ENCODE assay signal across 8 cellular contexts in genomic region chr13:106533101-106533939, GRCh38. TPM values are rescaled to one million over a fixed set of nuclear protein-coding genes. Genes with fewer than 3 reads are reported as not detected.
DNase-seq lines count a peak whose midpoint lies in the region; ATAC-seq and TF ChIP-seq lines count a peak whose summit lies in the region.

No MANE protein-coding gene starts in this region.

- H3K18ac ChIP-seq in H9 (ENCODE audit: insufficient read length, low read depth, low read length): no peak overlapping the region

- H3K9me3 ChIP-seq in CD4-positive, CD25-positive, alpha-beta regulatory T cell (ENCODE audit: control insufficient read depth in 2 of 2, low read length in 2 of 2): no peaks in the 10 kb centered on the region
- H3K9me3 ChIP-seq in H9 (ENCODE audit: control insufficient read depth, low read depth, low read length): no peaks in the 10 kb centered on the region

- peaks cover 4 to 25% (median 16%) of the 10 kb centered on the region in 4 donors for H3K4me1 Mint-ChIP-seq in CD4-positive, CD25-positive, alpha-beta regulatory T cell
- peaks cover 58 to 64% of the 10 kb centered on the region in 2 experiments for H3K4me1 Mint-ChIP-seq in H9

- WGBS in H9 (ENCODE audit: extremely low coverage, insufficient read length, low lambda C conversion rate): no CpG with 5 or more reads among the region's 44 CpGs

- H3K4me2 ChIP-seq in H9 (ENCODE audit: insufficient read depth, insufficient read length, low read length): peak overlapping the region; percentile 94

- H4K91ac ChIP-seq in H9 (ENCODE audit: insufficient read length, low read depth, low read length): no peak overlapping the region

- H3K4me3 Mint-ChIP-seq in CD4-positive, CD25-positive, alpha-beta regulatory T cell: peak overlapping the region; percentile 78 to 95 (median 80)
- H3K4me3 Mint-ChIP-seq in H9: peak overlapping the region; percentile 79 to 82

- no peaks in the 10 kb centered on the region for H3K36me3 ChIP-seq in CD4-positive, CD25-positive, alpha-beta regulatory T cell (ENCODE audit: control insufficient read depth, insufficient read depth, low read length)

- no peaks in the 10 kb centered on the region for H3K79me1 ChIP-seq in H9 (ENCODE audit: insufficient read depth, low read depth, low read length, poor library complexity, severe bottlenecking)

- H2BK5ac ChIP-seq in H9 (ENCODE audit: insufficient read length, low read length): no peak overlapping the region

- H3K27ac ChIP-seq in CD4-positive, CD25-positive, alpha-beta regulatory T cell (ENCODE audit: insufficient read depth, low read length, poor library complexity, severe bottlenecking): no peak overlapping the region
- H3K27ac ChIP-seq in H9 (ENCODE audit: insufficient read length, low read depth, low read length): no peak overlapping the region

- peak in 2 of 3 donors; percentile 16 to 23 for DNase-seq in CD4-positive, CD25-positive, alpha-beta regulatory T cell
- DNase-seq in H9 (peak; percentile 79), NOMO-1 (lab: John Stamatoyannopoulos, UW; ENCODE audit: unreplicated experiment in 2 of 2) (peak; percentile 44 to 72), amygdala (lab: John Stamatoyannopoulos, UW) (peak in 55 of 56 donors; percentile 18 to 87 (median 65)), cardiac septum (ENCODE audit: low spot score) (peak; percentile 89), occipital lobe (lab: John Stamatoyannopoulos, UW) (peak; percentile 73)

- no peaks in the 10 kb centered on the region for H4K20me1 ChIP-seq in H9 (ENCODE audit: control insufficient read depth, insufficient read depth, insufficient read length)

- H3K27me3 ChIP-seq in CD4-positive, CD25-positive, alpha-beta regulatory T cell (ENCODE audit: control insufficient read depth, insufficient read depth, low read length): peaks cover 36% of the 10 kb centered on the region
- peaks cover 5% of the 10 kb centered on the region; the same call in 1 of the 2 replicates for H3K27me3 ChIP-seq in H9 (ENCODE audit: insufficient read depth, low read length)

- peaks cover 19% of the 10 kb centered on the region for H3K23me2 ChIP-seq in H9 (ENCODE audit: insufficient read length, low read depth, low read length, poor library complexity, severe bottlenecking)

- H3K36me3 Mint-ChIP-seq in CD4-positive, CD25-positive, alpha-beta regulatory T cell: no peaks in the 10 kb centered on the region
- no peaks in the 10 kb centered on the region for H3K36me3 Mint-ChIP-seq in H9 (ENCODE audit: insufficient read depth in 1 of 3, low read depth in 3 of 3)

- intact Hi-C loops in cardiac septum (cut with DNase I): loop anchor here (5.0 to 10.0 kb wide), 3 partner anchors 171 to 1749 kb away; no protein-coding TSS in a partner anchor

- H2BK20ac ChIP-seq in H9 (ENCODE audit: low read depth, low read length, poor library complexity, severe bottlenecking): no peak overlapping the region

- H3K4ac ChIP-seq in H9 (ENCODE audit: low read depth, low read length): no peak overlapping the region

- no peak overlapping the region for H2AFZ ChIP-seq in H9 (ENCODE audit: low read length)

- no peak overlapping the region for H2BK15ac ChIP-seq in H9 (ENCODE audit: low read depth, low read length)

- no peak overlapping the region for H4K8ac ChIP-seq in H9 (replicated peaks; ENCODE audit: insufficient read length, low read depth, low read length)

- H3K79me2 ChIP-seq in H9 (ENCODE audit: insufficient read depth, low read length): peaks cover 3% of the 10 kb centered on the region; the same call in 1 of the 2 replicates

- H2BK120ac ChIP-seq in H9 (ENCODE audit: low read depth, low read length, poor library complexity, severe bottlenecking): no peak overlapping the region

- peak overlapping the region; percentile 57 for H3K4me3 ChIP-seq in CD4-positive, CD25-positive, alpha-beta regulatory T cell (ENCODE audit: low read depth, low read length)

- no peak overlapping the region for H3K23ac ChIP-seq in H9 (ENCODE audit: insufficient read length, low read depth, low read length)

- ATAC-seq in CD4-positive, CD25-positive, alpha-beta regulatory T cell (ENCODE audit: low read depth in 2 of 2): no peak
- no peak for ATAC-seq in GM21526 (IDR thresholded peaks at IDR 0.05; ENCODE audit: low FRiP score, unreplicated experiment)
- no peak for ATAC-seq in GM21390 (IDR thresholded peaks at IDR 0.05; ENCODE audit: unreplicated experiment)

- H3K4me1 ChIP-seq in CD4-positive, CD25-positive, alpha-beta regulatory T cell (ENCODE audit: control insufficient read depth, insufficient read depth, low read length, poor library complexity, severe bottlenecking): peaks cover 34% of the 10 kb centered on the region
- H3K4me1 ChIP-seq in H9 (ENCODE audit: insufficient read depth, low read length): peaks cover 19% of the 10 kb centered on the region; the same call in 1 of the 2 replicates

- no peak overlapping the region for H3K56ac ChIP-seq in H9 (ENCODE audit: insufficient read length, low read depth, low read length)

- peaks cover 0 to 1% (median 0%) of the 10 kb centered on the region in 7 donors for H3K9me3 Mint-ChIP-seq in CD4-positive, CD25-positive, alpha-beta regulatory T cell
- H3K9me3 Mint-ChIP-seq in H9: no peaks in the 10 kb centered on the region; a peak in 1 of 5 replicates

- H2AK5ac ChIP-seq in H9 (ENCODE audit: insufficient read length, low read length): no peak overlapping the region

- peaks cover 62% of the 10 kb centered on the region for H3K27me3 Mint-ChIP-seq in CD4-positive, CD25-positive, alpha-beta regulatory T cell
- peaks cover 21% of the 10 kb centered on the region for H3K27me3 Mint-ChIP-seq in H9 (ENCODE audit: low read depth)

- no peak overlapping the region for H2BK12ac ChIP-seq in H9 (ENCODE audit: insufficient read length, low read depth, low read length)

- H3T11ph ChIP-seq in H9 (ENCODE audit: low read length): no peak overlapping the region

- peak overlapping the region; percentile 39 for H3K9ac ChIP-seq in H9 (ENCODE audit: extremely low read depth, insufficient read length, low read length)

- H4K5ac ChIP-seq in H9 (ENCODE audit: insufficient read length, low read depth, low read length): no peak overlapping the region

- TF ChIP-seq CTCF in H9 (conservative IDR thresholded peaks at IDR 0.05): peak; percentile 83

- H3K27ac Mint-ChIP-seq in CD4-positive, CD25-positive, alpha-beta regulatory T cell: peak overlapping the region in 1 of 3 donors; percentile 23
- peak overlapping the region in 1 of 3 experiments; percentile 92; a peak in 1 of 7 replicates for H3K27ac Mint-ChIP-seq in H9

- H3K14ac ChIP-seq in H9 (ENCODE audit: insufficient read depth, low read length): no peak overlapping the region

RNA-seq across cellular contexts. Expression of gene EFNB2, which starts 2.1 kb away (rescaled TPM):
- total RNA-seq in CD4-positive, CD25-positive, alpha-beta regulatory T cell: 0.49 TPM
- polyA plus RNA-seq in CD4-positive, CD25-positive, alpha-beta regulatory T cell: under 1 TPM in 2 of 4 donors, not detected in 2; 0.20 to 0.27 TPM
- total RNA-seq in H9 (2021) (12.7 and 12.9 TPM in 2 replicates), cardiac septum (17.8 TPM), occipital lobe (82.8 TPM)

RNA-seq across cellular contexts. Expression of gene ARGLU1, which starts 34.6 kb away (rescaled TPM):
- total RNA-seq in CD4-positive, CD25-positive, alpha-beta regulatory T cell: 235 TPM
- 10 to 100 TPM; 25.7 to 43.1 (median 31.9) TPM for polyA plus RNA-seq in CD4-positive, CD25-positive, alpha-beta regulatory T cell
- total RNA-seq in H9 (2021) (96.9 and 100 TPM in 2 replicates), cardiac septum (36.8 TPM), occipital lobe (160 TPM)

Comparison
In these comparisons a context has a peak if more than half of its experiments do, and no peak if none do; other contexts are left out.
1. DNase-seq: peak in every context shown above with its lines; median percentile 89 in cardiac septum; 79 in H9; 73 in occipital lobe; 65 in amygdala; 58 in NOMO-1; 20 in CD4-positive, CD25-positive, alpha-beta regulatory T cell.